Comparison of ENCODE assay signal across 8 cellular contexts in genomic region chr1:172449585-172450523, GRCh38. TPM values are rescaled to one million over a fixed set of nuclear protein-coding genes. Genes with fewer than 3 reads are reported as not detected.
DNase-seq lines count a peak whose midpoint lies in the region; ATAC-seq and TF ChIP-seq lines count a peak whose summit lies in the region.

No MANE protein-coding gene starts in this region.

- H3K36me3 ChIP-seq in DOHH2 (ENCODE audit: control insufficient read depth, low read length) (no peaks in the 10 kb centered on the region), OCI-LY1 (ENCODE audit: insufficient read depth, low read length) (no peaks in the 10 kb centered on the region), heart left ventricle (no peaks in the 10 kb centered on the region)

- H4K20me1 ChIP-seq in DOHH2 (ENCODE audit: control insufficient read depth, insufficient read depth, low read depth, low read length) (no peaks in the 10 kb centered on the region), OCI-LY1 (ENCODE audit: insufficient read depth, low read length) (no peaks in the 10 kb centered on the region)

- peak overlapping the region; percentile 28; the same call in 1 of the 2 replicates for H3K9ac ChIP-seq in OCI-LY1 (ENCODE audit: low read length)

- TF ChIP-seq CTCF in DOHH2 (IDR thresholded peaks at IDR 0.05; ENCODE audit: low read depth, low read length, poor library complexity, severe bottlenecking) = peak; percentile 80
- TF ChIP-seq CTCF in OCI-LY1 (IDR thresholded peaks at IDR 0.05; ENCODE audit: low read length) = peak; percentile 87
- TF ChIP-seq CTCF in heart left ventricle (IDR thresholded peaks at IDR 0.05) = peak; percentile 71 to 92 (median 86)

- H3K79me2 ChIP-seq in DOHH2 (ENCODE audit: control insufficient read depth, low read length) = no peaks in the 10 kb centered on the region
- no peaks in the 10 kb centered on the region for H3K79me2 ChIP-seq in OCI-LY1 (ENCODE audit: insufficient read depth, low read length)

- H3K4me3 ChIP-seq in DOHH2 (ENCODE audit: low read length) (0 out of 2 replicates have a peak overlapping the region, but pooled peaks have one; percentile 0), OCI-LY1 (ENCODE audit: low read depth, low read length, poor library complexity, severe bottlenecking) (peak overlapping the region; percentile 40), heart left ventricle (peak overlapping the region in 4 of 12 donors; percentile 6 to 41 (median 14))

- H3K27me3 Mint-ChIP-seq in activated naive CD8-positive, alpha-beta T cell treated with anti-CD3 and anti-CD28 coated beads for 36 hours = peaks cover 2% of the 10 kb centered on the region

- WGBS in heart left ventricle, 4 donors = 38 to 54% (median 48%) methylated on average over 17 to 18 of the region's 18 CpGs

- peak overlapping the region; percentile 15 for H3K4me3 Mint-ChIP-seq in activated naive CD8-positive, alpha-beta T cell treated with anti-CD3 and anti-CD28 coated beads for 36 hours

- peak overlapping the region; percentile 61 for H3K27ac Mint-ChIP-seq in activated naive CD8-positive, alpha-beta T cell treated with anti-CD3 and anti-CD28 coated beads for 36 hours

- ATAC-seq in GM19395 (IDR thresholded peaks at IDR 0.05; ENCODE audit: unreplicated experiment) = peak; percentile 94
- peak; percentile 76 for ATAC-seq in HG03457 (IDR thresholded peaks at IDR 0.05; ENCODE audit: unreplicated experiment)
- peak; percentile 74 to 90 (median 90) for ATAC-seq in heart left ventricle

- H3K27me3 ChIP-seq in DOHH2 (ENCODE audit: control insufficient read depth, low read length) (no peaks in the 10 kb centered on the region), OCI-LY1 (ENCODE audit: insufficient read depth, low read length) (no peaks in the 10 kb centered on the region), heart left ventricle (no peaks in the 10 kb centered on the region)

- no peaks in the 10 kb centered on the region for H3K9me3 Mint-ChIP-seq in activated naive CD8-positive, alpha-beta T cell treated with anti-CD3 and anti-CD28 coated beads for 36 hours

- H3F3A ChIP-seq in DOHH2 (ENCODE audit: control insufficient read depth, insufficient read depth) (no peaks in the 10 kb centered on the region), OCI-LY1 (ENCODE audit: insufficient read depth, low read length) (no peaks in the 10 kb centered on the region)

- H3K4me1 ChIP-seq in DOHH2 (ENCODE audit: control insufficient read depth, low read length) = peaks cover 6% of the 10 kb centered on the region; the same call in 1 of the 2 replicates
- peaks cover 22% of the 10 kb centered on the region for H3K4me1 ChIP-seq in OCI-LY1 (ENCODE audit: insufficient read depth, low read length, severe bottlenecking)
- peaks cover 0 to 25% (median 6%) of the 10 kb centered on the region in 12 donors for H3K4me1 ChIP-seq in heart left ventricle

- peaks cover 19% of the 10 kb centered on the region for H3K4me1 Mint-ChIP-seq in activated naive CD8-positive, alpha-beta T cell treated with anti-CD3 and anti-CD28 coated beads for 36 hours

- peak overlapping the region; percentile 86 for H2AFZ ChIP-seq in OCI-LY1 (ENCODE audit: low read length)

- H3K9me2 ChIP-seq in DOHH2 (replicated peaks; ENCODE audit: control insufficient read depth, low read length) = no peaks in the 10 kb centered on the region
- H3K9me2 ChIP-seq in OCI-LY1 (ENCODE audit: low read depth, low read length) = no peaks in the 10 kb centered on the region

- intact Hi-C loops in heart left ventricle (cut with DNase I) (loop anchor here (2.0 to 10.0 kb wide), 9 partner anchors 82 to 645 kb away; partner anchors contain the start of gene SUCO (in 7 of the 10)), posterior vena cava (cut with DNase I) (loop anchor here in 1 of 2 donors (10.0 kb wide), 1 partner anchor 275 kb away; no protein-coding TSS in a partner anchor)

- no peaks in the 10 kb centered on the region for H3K36me3 Mint-ChIP-seq in activated naive CD8-positive, alpha-beta T cell treated with anti-CD3 and anti-CD28 coated beads for 36 hours

- H3K4me2 ChIP-seq in DOHH2 (ENCODE audit: low read length) (peak overlapping the region; percentile 12), OCI-LY1 (ENCODE audit: low read length) (peak overlapping the region; percentile 59)

- H3K9me3 ChIP-seq in DOHH2 (ENCODE audit: control insufficient read depth, insufficient read depth, low read length) (no peaks in the 10 kb centered on the region), OCI-LY1 (ENCODE audit: low read length) (no peaks in the 10 kb centered on the region), heart left ventricle (no peaks in the 10 kb centered on the region)

- H3K27ac ChIP-seq in DOHH2 (ENCODE audit: low read depth, low read length) (no peak overlapping the region), OCI-LY1 (ENCODE audit: low read depth, low read length, poor library complexity, severe bottlenecking) (no peak overlapping the region), heart left ventricle (peak overlapping the region in 2 of 12 donors; percentile 7 to 28)

- no peak for DNase-seq in activated naive CD8-positive, alpha-beta T cell treated with anti-CD3 and anti-CD28 coated beads for 36 hours
- DNase-seq in heart left ventricle = peak; percentile 37 to 73 (median 54)
- peak; percentile 85 for DNase-seq in posterior vena cava (ENCODE audit: low spot score)
- no peak for DNase-seq in HuH-7.5 (ENCODE audit: low spot score)

- TF ChIP-seq POLR2A in heart left ventricle (IDR thresholded peaks at IDR 0.05) = no peak

RNA-seq across cellular contexts. Expression of gene PIGC, which starts 6.0 kb away (rescaled TPM):
- total RNA-seq in activated naive CD8-positive, alpha-beta T cell treated with anti-CD3 and anti-CD28 coated beads for 36 hours = 10 to 100 TPM; 18.5 to 20.1 TPM
- total RNA-seq in heart left ventricle (10 to 100 TPM; 12.3 to 17.6 (median 14.1) TPM), posterior vena cava (10 to 100 TPM; 18.4 to 22.3 TPM)
- polyA plus RNA-seq in heart left ventricle = 10 to 100 TPM; 15.7 to 22.9 TPM

RNA-seq across cellular contexts. Expression of gene C1orf105, which starts 29.4 kb away (rescaled TPM):
- total RNA-seq in activated naive CD8-positive, alpha-beta T cell treated with anti-CD3 and anti-CD28 coated beads for 36 hours = not detected
- total RNA-seq in heart left ventricle (10 to 100 TPM in 3 of 9 donors, 1 to 10 TPM in 6; 1.2 to 39.8 (median 6.7) TPM), posterior vena cava (not detected)
- 1 to 10 TPM; 1.8 to 9.6 TPM for polyA plus RNA-seq in heart left ventricle

Comparison
In these comparisons a context has a peak if more than half of its experiments do, and no peak if none do; other contexts are left out.
1. DNase-seq: peak in heart left ventricle (5 of 5) and posterior vena cava (single experiment); none in activated naive CD8-positive, alpha-beta T cell treated with anti-CD3 and anti-CD28 coated beads for 36 hours (single experiment) and HuH-7.5 (single experiment).
2. Peak in every context shown above with its lines, with median percentiles within 50 percentile points of each other: CTCF ChIP-seq and ATAC-seq.